Comparison of ENCODE assay signal across 7 cellular contexts in the genomic region with DNA sequence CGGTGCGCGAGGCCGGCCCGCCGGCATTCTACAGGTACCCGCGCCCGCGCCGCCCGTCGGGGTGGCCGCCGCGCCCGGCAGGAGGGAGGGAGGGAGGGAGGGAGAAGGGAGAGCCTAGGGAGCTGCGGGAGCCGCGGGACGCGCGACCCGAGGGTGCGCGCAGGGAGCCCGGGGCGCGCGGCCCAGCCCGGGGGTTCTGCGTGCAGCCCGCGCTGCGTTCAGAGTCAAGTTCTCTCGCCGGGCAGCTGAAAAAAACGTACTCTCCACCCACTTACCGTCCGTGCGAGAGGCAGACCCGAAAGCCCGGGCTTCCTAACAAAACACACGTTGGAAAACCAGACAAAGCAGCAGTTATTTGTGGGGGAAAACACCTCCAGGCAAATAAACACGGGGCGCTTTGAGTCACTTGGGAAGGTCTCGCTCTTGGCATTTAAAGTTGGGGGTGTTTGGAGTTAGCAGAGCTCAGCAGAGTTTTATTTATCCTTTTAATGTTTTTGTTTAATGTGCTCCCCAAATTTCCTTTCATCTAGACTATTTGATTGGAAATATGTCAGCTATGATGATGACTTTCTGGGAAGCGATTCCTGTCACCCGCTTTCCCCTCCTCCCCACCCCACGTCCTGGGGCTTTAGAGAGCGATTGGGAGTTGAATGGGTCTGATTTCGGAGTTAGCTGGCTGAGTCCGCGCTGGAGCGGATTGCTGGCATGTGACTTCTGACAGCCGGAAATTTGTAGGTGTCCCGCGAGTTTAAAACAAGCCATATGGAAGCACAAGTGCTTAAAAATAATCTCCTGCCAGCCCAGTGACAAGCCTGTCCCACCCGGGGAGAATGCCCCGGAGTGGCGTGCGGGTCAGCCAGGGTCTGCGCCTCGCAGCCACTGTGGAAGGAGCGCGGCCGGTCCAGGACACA. TPM values are rescaled to one million over a fixed set of nuclear protein-coding genes. Genes with fewer than 3 reads are reported as not detected.
DNase-seq lines count a peak whose midpoint lies in the region; ATAC-seq and TF ChIP-seq lines count a peak whose summit lies in the region.

No MANE protein-coding gene starts in this region.

- DNase-seq in GM23338 (ENCODE audit: low spot score) (peak; percentile 56), mucosa of descending colon (no peak), caudate nucleus (lab: John Stamatoyannopoulos, UW) (no peak)
- DNase-seq in activated naive CD8-positive, alpha-beta T cell treated with anti-CD3 and anti-CD28 coated beads, Interleukin-2, amount 10 ng/mL, durations not matched to agents 7 days and 5 days: no peak

- ATAC-seq in GM23338 (peak; percentile 38), GM19455 (IDR thresholded peaks at IDR 0.05; ENCODE audit: unreplicated experiment) (no peak), mucosa of descending colon (no peak)
- peak; percentile 14 for ATAC-seq in activated naive CD8-positive, alpha-beta T cell treated with anti-CD3 and anti-CD28 coated beads, Interleukin-2, amount 10 ng/mL, durations not matched to agents 7 days and 5 days (ENCODE audit: low read depth)
- ATAC-seq in stimulated activated memory B cell treated with anti-CD40 and anti-IgM and Interleukin-4, amounts not matched to agents 10 μg/mL and 1 μg/mL and 100 μg/mL, for 72 hours: peak; percentile 50

- intact Hi-C loops in mucosa of descending colon (cut with DNase I, micrococcal nuclease): no loop called here

- peaks cover 41% of the 10 kb centered on the region for H3K27me3 Mint-ChIP-seq in GM23338 (ENCODE audit: insufficient read depth, low read depth, poor library complexity)
- peaks cover 70% of the 10 kb centered on the region for H3K27me3 Mint-ChIP-seq in activated naive CD8-positive, alpha-beta T cell treated with anti-CD3 and anti-CD28 coated beads, Interleukin-2, amount 10 ng/mL, durations not matched to agents 7 days and 5 days
- H3K27me3 Mint-ChIP-seq in stimulated activated memory B cell treated with anti-CD40 and anti-IgM and Interleukin-4, amounts not matched to agents 10 μg/mL and 1 μg/mL and 100 μg/mL, for 72 hours: peaks cover 55% of the 10 kb centered on the region

- no peaks in the 10 kb centered on the region for H3K36me3 Mint-ChIP-seq in GM23338 (ENCODE audit: low read depth)
- no peaks in the 10 kb centered on the region for H3K36me3 Mint-ChIP-seq in activated naive CD8-positive, alpha-beta T cell treated with anti-CD3 and anti-CD28 coated beads, Interleukin-2, amount 10 ng/mL, durations not matched to agents 7 days and 5 days
- H3K36me3 Mint-ChIP-seq in stimulated activated memory B cell treated with anti-CD40 and anti-IgM and Interleukin-4, amounts not matched to agents 10 μg/mL and 1 μg/mL and 100 μg/mL, for 72 hours: no peaks in the 10 kb centered on the region

- no peaks in the 10 kb centered on the region for H3K79me2 ChIP-seq in GM23338 (replicated peaks; ENCODE audit: insufficient read depth)

- H3K4me3 ChIP-seq in GM23338 (peak overlapping the region; percentile 76), iPS-18a (ENCODE audit: low read length) (peak overlapping the region; percentile 62), mucosa of descending colon (no peak overlapping the region)

- peaks cover 59% of the 10 kb centered on the region for H3K27me3 ChIP-seq in GM23338 (ENCODE audit: insufficient read depth)
- H3K27me3 ChIP-seq in iPS-18a (ENCODE audit: control insufficient read depth, insufficient read depth, low read length): peaks cover 77% of the 10 kb centered on the region

- H3K4me2 ChIP-seq in GM23338: peak overlapping the region; percentile 88

- POLR2A ChIA-PET in activated naive CD8-positive, alpha-beta T cell treated with anti-CD3 and anti-CD28 coated beads, Interleukin-2, amount 10 ng/mL, durations not matched to agents 7 days and 5 days (lab: Charles Lee): no interaction called here

- no peak overlapping the region for H3K27ac Mint-ChIP-seq in GM23338
- H3K27ac Mint-ChIP-seq in activated naive CD8-positive, alpha-beta T cell treated with anti-CD3 and anti-CD28 coated beads, Interleukin-2, amount 10 ng/mL, durations not matched to agents 7 days and 5 days: no peak overlapping the region
- H3K27ac Mint-ChIP-seq in stimulated activated memory B cell treated with anti-CD40 and anti-IgM and Interleukin-4, amounts not matched to agents 10 μg/mL and 1 μg/mL and 100 μg/mL, for 72 hours: peak overlapping the region; percentile 67

- H3K4me1 Mint-ChIP-seq in GM23338: peaks cover 21% of the 10 kb centered on the region
- peaks cover 8% of the 10 kb centered on the region for H3K4me1 Mint-ChIP-seq in activated naive CD8-positive, alpha-beta T cell treated with anti-CD3 and anti-CD28 coated beads, Interleukin-2, amount 10 ng/mL, durations not matched to agents 7 days and 5 days
- peaks cover 28% of the 10 kb centered on the region for H3K4me1 Mint-ChIP-seq in stimulated activated memory B cell treated with anti-CD40 and anti-IgM and Interleukin-4, amounts not matched to agents 10 μg/mL and 1 μg/mL and 100 μg/mL, for 72 hours

- peaks cover 10% of the 10 kb centered on the region for H3K4me1 ChIP-seq in GM23338 (ENCODE audit: insufficient read depth)
- H3K4me1 ChIP-seq in iPS-18a (ENCODE audit: control insufficient read depth, low read depth, low read length): peaks cover 14% of the 10 kb centered on the region
- no peaks in the 10 kb centered on the region for H3K4me1 ChIP-seq in mucosa of descending colon (ENCODE audit: low read depth)

- TF ChIP-seq CTCF in GM23338 (conservative IDR thresholded peaks at IDR 0.05; ENCODE audit: low read depth in 2 of 2) (no peak), mucosa of descending colon (IDR thresholded peaks at IDR 0.05) (no peak)

- peak overlapping the region; percentile 82 for H3K4me3 Mint-ChIP-seq in GM23338
- peak overlapping the region; percentile 67 for H3K4me3 Mint-ChIP-seq in activated naive CD8-positive, alpha-beta T cell treated with anti-CD3 and anti-CD28 coated beads, Interleukin-2, amount 10 ng/mL, durations not matched to agents 7 days and 5 days
- H3K4me3 Mint-ChIP-seq in stimulated activated memory B cell treated with anti-CD40 and anti-IgM and Interleukin-4, amounts not matched to agents 10 μg/mL and 1 μg/mL and 100 μg/mL, for 72 hours: peak overlapping the region; percentile 80

- H3K9ac ChIP-seq in iPS-18a (ENCODE audit: low read length): no peak overlapping the region

- no peaks in the 10 kb centered on the region for H3K9me3 ChIP-seq in iPS-18a (ENCODE audit: control insufficient read depth, low read depth, low read length)
- H3K9me3 ChIP-seq in mucosa of descending colon: no peaks in the 10 kb centered on the region

- H2AFZ ChIP-seq in GM23338: peak overlapping the region; percentile 97

- H3K27ac ChIP-seq in GM23338 (ENCODE audit: low read depth): no peak overlapping the region
- H3K27ac ChIP-seq in iPS-18a (ENCODE audit: low read length): no peak overlapping the region
- no peak overlapping the region for H3K27ac ChIP-seq in caudate nucleus (ENCODE audit: low read depth, low read length)

- H3K9me2 ChIP-seq in GM23338 (ENCODE audit: insufficient read depth): no peaks in the 10 kb centered on the region

- H3F3A ChIP-seq in GM23338 (replicated peaks; ENCODE audit: low read depth): no peaks in the 10 kb centered on the region

- H4K20me1 ChIP-seq in GM23338 (replicated peaks; ENCODE audit: insufficient read depth): 0 out of 2 replicates have a peak, but pooled peaks cover 8% of the 10 kb centered on the region

- H3K9me3 Mint-ChIP-seq in GM23338: no peaks in the 10 kb centered on the region; the same call in 2 of the 3 replicates
- no peaks in the 10 kb centered on the region for H3K9me3 Mint-ChIP-seq in activated naive CD8-positive, alpha-beta T cell treated with anti-CD3 and anti-CD28 coated beads, Interleukin-2, amount 10 ng/mL, durations not matched to agents 7 days and 5 days
- H3K9me3 Mint-ChIP-seq in stimulated activated memory B cell treated with anti-CD40 and anti-IgM and Interleukin-4, amounts not matched to agents 10 μg/mL and 1 μg/mL and 100 μg/mL, for 72 hours: no peaks in the 10 kb centered on the region

- H3K36me3 ChIP-seq in GM23338 (ENCODE audit: insufficient read depth) (no peaks in the 10 kb centered on the region), iPS-18a (ENCODE audit: control insufficient read depth, low read depth, low read length) (no peaks in the 10 kb centered on the region), mucosa of descending colon (ENCODE audit: low read depth) (no peaks in the 10 kb centered on the region)

TF ChIP-seq in GM23338, 12 proteins besides CTCF, POLR2A, EP300 and RAD21:
- TF ChIP-seq NANOG (IDR thresholded peaks at IDR 0.05; ENCODE audit: borderline replicate concordance) (no peak), EZH2 (IDR thresholded peaks at IDR 0.05; ENCODE audit: low read depth, unreplicated experiment) (peak; percentile 80)

RNA-seq across cellular contexts. Expression of gene ESR1, which starts 1.1 kb away (rescaled TPM):
- total RNA-seq in GM23338 (2014; rRNA removed; shearing (Covaris generic)): 0.94 TPM in 1 of 2 replicates, not detected in the other
- 0.24 TPM in 1 of 2 replicates, not detected in the other for polyA plus RNA-seq in GM23338 (2016; fragmentation: Nextera tagmentation; extraction: Ambion mirVana)
- total RNA-seq in activated naive CD8-positive, alpha-beta T cell treated with anti-CD3 and anti-CD28 coated beads, Interleukin-2, amount 10 ng/mL, durations not matched to agents 7 days and 5 days: 1 to 10 TPM in 1 of 2 experiments, under 1 TPM in 1; 0.94 to 1.7 TPM
- 1 to 10 TPM in 1 of 3 donors, under 1 TPM in 2; 0.55 to 1.6 (median 0.82) TPM for total RNA-seq in mucosa of descending colon

Comparison
In these comparisons a context has a peak if more than half of its experiments do, and no peak if none do; other contexts are left out.
1. ATAC-seq: peak in GM23338 (single experiment), activated naive CD8-positive, alpha-beta T cell treated with anti-CD3 and anti-CD28 coated beads, Interleukin-2, amount 10 ng/mL, durations not matched to agents 7 days and 5 days (single experiment) and stimulated activated memory B cell treated with anti-CD40 and anti-IgM and Interleukin-4, amounts not matched to agents 10 μg/mL and 1 μg/mL and 100 μg/mL, for 72 hours (single experiment); none in GM19455 (single experiment) and mucosa of descending colon (single experiment).
2. Peak in every context shown above with its lines, with median percentiles within 50 percentile points of each other: H3K4me3 Mint-ChIP-seq.